ENCODE assay signal across 8 cellular contexts in the genomic region with DNA sequence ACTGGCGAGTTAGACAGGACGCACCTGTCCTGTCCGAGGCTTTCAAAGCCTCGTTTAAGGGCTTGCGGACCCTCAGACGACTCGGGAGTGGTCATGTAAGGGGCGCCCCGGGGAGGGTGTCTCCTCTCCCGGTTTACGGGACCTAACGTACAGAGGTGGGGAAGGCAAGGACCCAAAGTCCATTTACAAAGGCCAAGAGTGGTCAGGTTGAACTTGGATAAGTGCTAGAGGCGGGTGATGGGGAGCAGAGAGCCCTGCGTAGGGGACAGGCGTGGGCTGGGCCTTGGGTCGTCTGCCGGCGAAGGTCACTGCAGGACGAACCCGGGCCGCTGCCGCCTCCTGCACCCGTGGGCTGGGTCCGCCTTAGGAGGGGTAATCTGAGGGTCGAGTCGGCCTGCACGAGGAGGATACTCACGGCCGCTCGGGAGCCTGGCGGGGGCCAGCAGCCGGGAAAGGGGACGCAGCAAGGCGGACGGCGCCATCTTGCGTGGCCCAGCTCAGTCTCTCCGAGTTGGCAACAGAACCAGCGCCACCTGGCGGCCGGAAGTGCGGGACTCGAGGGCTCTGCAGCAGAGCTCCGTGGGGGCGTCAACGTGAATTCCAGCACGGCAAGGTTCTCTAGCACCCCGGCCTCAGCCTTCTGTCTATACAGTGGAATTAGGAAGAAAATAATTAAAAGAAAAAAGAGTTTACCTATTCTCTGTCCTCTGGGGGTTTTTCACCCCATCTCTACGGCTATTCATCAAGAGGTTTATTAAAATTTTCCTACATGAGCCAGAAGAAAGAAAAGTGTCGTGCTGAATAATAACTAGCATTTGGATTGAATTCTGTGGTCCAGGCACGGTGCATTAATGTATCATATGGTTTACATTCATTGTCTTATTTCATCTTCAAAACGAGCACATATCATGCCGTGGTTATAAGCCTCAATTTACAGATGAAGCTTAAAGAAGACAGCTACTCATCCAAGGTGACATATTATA. TPM values are rescaled to one million over a fixed set of nuclear protein-coding genes. Genes with fewer than 3 reads are reported as not detected.
DNase-seq lines count a peak whose midpoint lies in the region; ATAC-seq lines count a peak whose summit lies in the region.

No MANE protein-coding gene starts in this region.

- H3K27me3 Mint-ChIP-seq in T-helper 17 cell: no peaks in the 10 kb centered on the region

- H3K9me3 ChIP-seq in T-helper 17 cell (ENCODE audit: control insufficient read depth, low read length, poor library complexity, severe bottlenecking): no peaks in the 10 kb centered on the region

- ATAC-seq in GM18498 (IDR thresholded peaks at IDR 0.05; ENCODE audit: unreplicated experiment) (peak; percentile 94), HG02938 (IDR thresholded peaks at IDR 0.05; ENCODE audit: unreplicated experiment) (peak; percentile 92), T-helper 17 cell (peak; percentile 97)

- peaks cover 16% of the 10 kb centered on the region for H3K4me1 Mint-ChIP-seq in T-helper 17 cell

- DNase-seq in NCI-H1694 treated with DMSO at 0.1 percent for 48 hours (lab: John Stamatoyannopoulos, UW) (peak; percentile 79), T-helper 17 cell (peak; percentile 90 to 100 (median 99)), anterior cingulate cortex (lab: John Stamatoyannopoulos, UW) (peak; percentile 58 to 100 (median 90)), hepatic stellate cell (ENCODE audit: low spot score) (peak; percentile 89), retina (peak; percentile 96), cortex of kidney (lab: John Stamatoyannopoulos, UW) (no peak)

- peaks cover 2% of the 10 kb centered on the region for H3K36me3 Mint-ChIP-seq in T-helper 17 cell (ENCODE audit: low read depth)

- H3K4me3 Mint-ChIP-seq in T-helper 17 cell: peak overlapping the region; percentile 96

- H3K27ac Mint-ChIP-seq in T-helper 17 cell: peak overlapping the region; percentile 99

RNA-seq across cellular contexts. Expression of a gene that starts 5.7 kb away (rescaled TPM):
- total RNA-seq in T-helper 17 cell: 10 to 100 TPM; 55.2 to 62.1 TPM

RNA-seq across cellular contexts. Expression of a gene that starts 6.7 kb away (rescaled TPM):
- 10 to 100 TPM; 15.5 to 17.0 TPM for total RNA-seq in T-helper 17 cell

RNA-seq across cellular contexts. Expression of a gene that starts 15.6 kb away (rescaled TPM):
- not detected for total RNA-seq in T-helper 17 cell
